ENCODE assay signal across 8 cellular contexts in the genomic region with DNA sequence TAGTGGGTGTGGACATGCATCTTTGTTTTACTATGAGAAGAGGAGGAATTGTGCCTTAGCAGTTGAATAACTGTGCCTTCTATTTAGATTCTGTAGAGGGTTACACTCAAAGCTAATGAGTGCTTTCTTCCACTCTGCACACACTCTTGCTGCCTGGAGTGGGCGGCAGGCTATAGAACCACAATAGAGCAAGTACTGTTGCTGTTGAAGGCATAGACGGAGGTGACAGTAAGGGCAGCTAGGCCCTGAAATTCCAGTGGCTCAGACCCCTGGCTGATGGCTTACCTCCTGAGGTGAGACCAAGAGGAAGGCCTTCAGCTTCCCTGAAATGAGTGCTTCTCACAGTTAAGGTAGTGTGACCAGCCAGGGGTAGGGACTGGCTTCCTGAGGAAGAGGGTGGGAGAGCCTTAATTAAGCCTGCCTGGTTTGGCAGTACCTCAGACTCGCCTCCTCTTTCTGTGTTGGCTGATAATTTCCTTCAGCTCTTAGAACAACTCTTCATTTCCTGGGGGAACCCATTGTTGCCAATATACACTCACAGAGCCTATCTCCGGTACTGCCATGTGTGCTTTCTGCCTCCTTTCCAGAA. TPM values are rescaled to one million over a fixed set of nuclear protein-coding genes. Genes with fewer than 3 reads are reported as not detected.
DNase-seq lines count a peak whose midpoint lies in the region; ATAC-seq, FAIRE-seq and TF ChIP-seq lines count a peak whose summit lies in the region.

No MANE protein-coding gene starts in this region.

- H3K4me2 ChIP-seq in IMR-90 (ENCODE audit: low read depth, low read length), result no peak overlapping the region

- H3K9me1 ChIP-seq in IMR-90 (ENCODE audit: insufficient read depth, low read length), result peaks cover 44% of the 10 kb centered on the region

- H3K4me1 ChIP-seq in IMR-90 (ENCODE audit: control insufficient read depth, insufficient read depth, low read length), result peaks cover 49% of the 10 kb centered on the region
- peaks cover 0 to 78% of the 10 kb centered on the region in 2 donors for H3K4me1 ChIP-seq in right atrium auricular region
- H3K4me1 ChIP-seq in Caco-2, result peaks cover 65% of the 10 kb centered on the region

- no peak for TF ChIP-seq POLR2A in IMR-90 (IDR thresholded peaks at IDR 0.05; ENCODE audit: low read depth, low read length)

- H3K14ac ChIP-seq in IMR-90 (replicated peaks; ENCODE audit: low read depth, low read length), result peak overlapping the region; percentile 60

- H4K5ac ChIP-seq in IMR-90 (ENCODE audit: low read depth, low read length), result no peak overlapping the region; the same call in 1 of the 2 replicates

- H2AK9ac ChIP-seq in IMR-90 (replicated peaks; ENCODE audit: low read depth, low read length, poor library complexity), result no peak overlapping the region

- POLR2A ChIA-PET in IMR-90 (lab: Charles Lee; ENCODE audit: unreplicated experiment), result interaction anchor here (0.5 kb wide), 1 partner anchor 10 kb away, joined by 3 read pairs; no protein-coding TSS in a partner anchor
- POLR2A ChIA-PET in Caco-2 (lab: Charles Lee), result no interaction called here

- CTCF ChIA-PET in IMR-90 (lab: Yijun Ruan, JAX), result interaction anchor here (0.8 kb wide), 1 partner anchor 9 kb away, joined by 4 read pairs; no protein-coding TSS in a partner anchor
- CTCF ChIA-PET in Caco-2 (lab: Charles Lee), result interaction anchor here (0.7 kb wide), 1 partner anchor 15 kb away, joined by 3 read pairs; no protein-coding TSS in a partner anchor

- 0 out of 2 replicates have a peak overlapping the region, but pooled peaks have one; percentile 16 for H2BK20ac ChIP-seq in IMR-90 (ENCODE audit: low read depth, low read length)

- H2BK15ac ChIP-seq in IMR-90 (ENCODE audit: low read depth, low read length), result peak overlapping the region; percentile 15; the same call in 1 of the 3 replicates

- no peak for TF ChIP-seq RAD21 in IMR-90 (IDR thresholded peaks at IDR 0.05; ENCODE audit: low read length)

- TF ChIP-seq CTCF in IMR-90 (conservative IDR thresholded peaks at IDR 0.05; ENCODE audit: low read depth, low read length) (no peak), right atrium auricular region (IDR thresholded peaks at IDR 0.05) (no peak), Caco-2 (IDR thresholded peaks at IDR 0.05; ENCODE audit: insufficient read depth in 1 of 2, low read depth in 1 of 2, low read length in 1 of 2, severe bottlenecking in 1 of 2, unreplicated experiment in 1 of 2) (no peak)

- no peak for FAIRE-seq in HTR-8/SVneo (lab: Jason Lieb, UNC)

- peak overlapping the region; percentile 49; the same call in 1 of the 2 replicates for H4K91ac ChIP-seq in IMR-90 (ENCODE audit: insufficient read depth, low read depth, low read length)

- H3K27me3 ChIP-seq in IMR-90 (ENCODE audit: control insufficient read depth, insufficient read depth, low read length), result no peaks in the 10 kb centered on the region
- H3K27me3 ChIP-seq in right atrium auricular region, result no peaks in the 10 kb centered on the region
- H3K27me3 ChIP-seq in Caco-2 (replicated peaks; ENCODE audit: control insufficient read depth, insufficient read depth, low read length), result no peaks in the 10 kb centered on the region

- H3K9me3 Mint-ChIP-seq in Caco-2 (ENCODE audit: unreplicated experiment), result peaks cover 6% of the 10 kb centered on the region

- no peak overlapping the region for H3K4me3 Mint-ChIP-seq in Caco-2 (ENCODE audit: unreplicated experiment)

- no peaks in the 10 kb centered on the region for H3K9me3 ChIP-seq in IMR-90 (ENCODE audit: control insufficient read depth, insufficient read depth, low read length)
- H3K9me3 ChIP-seq in right atrium auricular region, result peaks cover 0 to 4% of the 10 kb centered on the region in 2 donors
- peaks cover 8% of the 10 kb centered on the region for H3K9me3 ChIP-seq in Caco-2

- H2BK120ac ChIP-seq in IMR-90 (ENCODE audit: low read depth, low read length), result peak overlapping the region; percentile 2; the same call in 1 of the 2 replicates

- peak overlapping the region; percentile 1; the same call in 1 of the 2 replicates for H3K27ac ChIP-seq in IMR-90 (ENCODE audit: insufficient read depth, low read length)
- H3K27ac ChIP-seq in right atrium auricular region, result peak overlapping the region; percentile 58 to 66

- no peaks in the 10 kb centered on the region for H3K36me3 Mint-ChIP-seq in Caco-2 (ENCODE audit: insufficient read depth, unreplicated experiment)

- no peak overlapping the region for H3K9ac ChIP-seq in IMR-90 (ENCODE audit: low read depth, low read length)

- dilution Hi-C loops in IMR-90 (cut with HindIII; ENCODE audit: low sequenced_read_pairs, unreplicated experiment), result no loop called here

- H3K4me3 ChIP-seq in IMR-90 (ENCODE audit: insufficient read depth, low read depth, low read length), result no peak overlapping the region
- H3K4me3 ChIP-seq in right atrium auricular region, result no peak overlapping the region
- H3K4me3 ChIP-seq in Caco-2 (ENCODE audit: low read depth, low read length), result no peak overlapping the region

- no peak overlapping the region for H4K8ac ChIP-seq in IMR-90 (ENCODE audit: low read depth in 2 of 2, low read length in 2 of 2)

- peaks cover 29 to 85% of the 10 kb centered on the region in 2 experiments for H3K79me1 ChIP-seq in IMR-90 (ENCODE audit: low read depth in 1 of 2, low read length in 2 of 2)

- H3K4me1 Mint-ChIP-seq in Caco-2 (ENCODE audit: low read depth, unreplicated experiment), result peaks cover 56% of the 10 kb centered on the region

- intact Hi-C loops in IMR-90 (cut with micrococcal nuclease), result no loop called here
- intact Hi-C loops in Caco-2 (cut with micrococcal nuclease; ENCODE audit: unreplicated experiment), result no loop called here

- H2BK5ac ChIP-seq in IMR-90 (ENCODE audit: low read depth, low read length, poor library complexity, severe bottlenecking), result peak overlapping the region; percentile 0

- WGBS in IMR-90 (ENCODE audit: extremely low coverage in 2 of 2, insufficient read length in 1 of 2), 2 experiments, result 100% methylated on average over 1 of the region's 4 CpGs; no CpG with 5 or more reads in 1 of the 2 experiments

- BruUV-seq in IMR-90 (replicated peaks; lab: Mats Ljungman, UMichigan), result no TSS peak
- no TSS peak for BruUV-seq in Caco-2 (replicated peaks; lab: Mats Ljungman, UMichigan)

- DNase-seq in IMR-90 (no peak), right atrium auricular region (ENCODE audit: low spot score) (no peak), Caco-2 (no peak), HTR-8/SVneo (ENCODE audit: insufficient read length, low spot score) (no peak), ureter (ENCODE audit: low spot score) (no peak)
- peak; percentile 55 to 70 for DNase-seq in activated CD4-positive, alpha-beta T cell treated with anti-CD3 and anti-CD28 coated beads, Interleukin-2, amount 50 U/mL, for 48 hours
- DNase-seq in stimulated activated naive CD8-positive, alpha-beta T cell treated with anti-CD3 and anti-CD28 coated beads, Interleukin-15, Interleukin-2, amounts not matched to agents 100 U/mL and 50 U/mL, for 24 hours, result peak; percentile 43

- no peaks in the 10 kb centered on the region for H3K36me3 ChIP-seq in IMR-90 (ENCODE audit: control insufficient read depth, insufficient read depth, low read length)
- H3K36me3 ChIP-seq in right atrium auricular region, result no peaks in the 10 kb centered on the region
- no peaks in the 10 kb centered on the region for H3K36me3 ChIP-seq in Caco-2 (ENCODE audit: control insufficient read depth, insufficient read depth, low read length)

- H3K56ac ChIP-seq in IMR-90 (ENCODE audit: extremely low read depth, insufficient read depth, low read length), result no peak overlapping the region

- H3K27ac Mint-ChIP-seq in Caco-2 (ENCODE audit: unreplicated experiment), result no peak overlapping the region

- ATAC-seq in IMR-90 (ENCODE audit: low read depth) (no peak), GM21390 (IDR thresholded peaks at IDR 0.05; ENCODE audit: unreplicated experiment) (no peak)
- ATAC-seq in stimulated activated naive CD8-positive, alpha-beta T cell treated with anti-CD3 and anti-CD28 coated beads, Interleukin-15, Interleukin-2, amounts not matched to agents 100 U/mL and 50 U/mL, for 24 hours, result peak; percentile 90

- no peak overlapping the region for H2AFZ ChIP-seq in IMR-90 (replicated peaks; ENCODE audit: low read length, poor library complexity)

- H3K23ac ChIP-seq in IMR-90 (ENCODE audit: low read depth, low read length), result peak overlapping the region; percentile 68; the same call in 1 of the 2 replicates

- no peaks in the 10 kb centered on the region for H3K27me3 Mint-ChIP-seq in Caco-2 (ENCODE audit: insufficient read depth, unreplicated experiment)

- H4K20me1 ChIP-seq in IMR-90 (ENCODE audit: insufficient read depth, low read length), result peaks cover 32% of the 10 kb centered on the region

- H3K18ac ChIP-seq in IMR-90 (ENCODE audit: low read depth, low read length), result peak overlapping the region; percentile 13; the same call in 1 of the 2 replicates

- in situ Hi-C loops in IMR-90 (cut with MboI; ENCODE audit: low sequenced_read_pairs), result no loop called here

- H3K4ac ChIP-seq in IMR-90 (ENCODE audit: low read depth, low read length), result peak overlapping the region; percentile 51

- H2AK5ac ChIP-seq in IMR-90 (ENCODE audit: low read depth, low read length), result peak overlapping the region; percentile 77

TF ChIP-seq in IMR-90, 13 proteins besides CTCF, POLR2A, EP300 and RAD21 (continues in another document):
- TF ChIP-seq, protein P1, sequence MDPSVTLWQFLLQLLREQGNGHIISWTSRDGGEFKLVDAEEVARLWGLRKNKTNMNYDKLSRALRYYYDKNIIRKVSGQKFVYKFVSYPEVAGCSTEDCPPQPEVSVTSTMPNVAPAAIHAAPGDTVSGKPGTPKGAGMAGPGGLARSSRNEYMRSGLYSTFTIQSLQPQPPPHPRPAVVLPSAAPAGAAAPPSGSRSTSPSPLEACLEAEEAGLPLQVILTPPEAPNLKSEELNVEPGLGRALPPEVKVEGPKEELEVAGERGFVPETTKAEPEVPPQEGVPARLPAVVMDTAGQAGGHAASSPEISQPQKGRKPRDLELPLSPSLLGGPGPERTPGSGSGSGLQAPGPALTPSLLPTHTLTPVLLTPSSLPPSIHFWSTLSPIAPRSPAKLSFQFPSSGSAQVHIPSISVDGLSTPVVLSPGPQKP (IDR thresholded peaks at IDR 0.05; ENCODE audit: borderline replicate concordance, low read depth, low read length), result no peak
- no peak for TF ChIP-seq BHLHE40 (IDR thresholded peaks at IDR 0.05; ENCODE audit: low read depth, low read length)
- no peak for TF ChIP-seq CEBPB (IDR thresholded peaks at IDR 0.05; ENCODE audit: low read depth, low read length)
- no peak for TF ChIP-seq FOS (IDR thresholded peaks at IDR 0.05; ENCODE audit: low read depth, low read length)
- no peak for TF ChIP-seq MXI1 (IDR thresholded peaks at IDR 0.05; ENCODE audit: borderline replicate concordance, low read depth, low read length)
- no peak for TF ChIP-seq NFE2L2 (IDR thresholded peaks at IDR 0.05; ENCODE audit: low read depth, low read length)
- TF ChIP-seq SMC3 (IDR thresholded peaks at IDR 0.05; ENCODE audit: low read depth, low read length), result no peak
- TF ChIP-seq MAZ (IDR thresholded peaks at IDR 0.05; ENCODE audit: borderline replicate concordance, low read depth, low read length), result no peak

RNA-seq across cellular contexts. Expression of gene SUSD6, which starts 24.7 kb away (rescaled TPM):
- total RNA-seq in IMR-90 (2012; rRNA removed) (2.3 and 2.5 TPM in 2 replicates), right atrium auricular region (10 to 100 TPM; 19.2 to 24.7 TPM), Caco-2 (2022) (16.6 and 21.5 TPM in 2 replicates), ureter (41.6 TPM)
- 10.1 and 10.4 TPM in 2 replicates for polyA plus RNA-seq in IMR-90 (2012; rRNA removed)
- polyA plus RNA-seq in IMR-90 (2012; cell fraction: cytosol; rRNA removed), result 5.9 and 7.7 TPM in 2 replicates
- 21.8 and 29.0 TPM in 2 replicates for polyA plus RNA-seq in IMR-90 (2012; cell fraction: nucleus; rRNA removed; ENCODE audit: low replicate concordance)

Comparison
In these comparisons a context has a peak if more than half of its experiments do, and no peak if none do; other contexts are left out.
1. DNase-seq: peak in activated CD4-positive, alpha-beta T cell treated with anti-CD3 and anti-CD28 coated beads, Interleukin-2, amount 50 U/mL, for 48 hours (2 of 2) and stimulated activated naive CD8-positive, alpha-beta T cell treated with anti-CD3 and anti-CD28 coated beads, Interleukin-15, Interleukin-2, amounts not matched to agents 100 U/mL and 50 U/mL, for 24 hours (single experiment); none in IMR-90 (single experiment), right atrium auricular region (single experiment), Caco-2 (0 of 2), HTR-8/SVneo (single experiment) and ureter (single experiment).